Comparison of ENCODE assay signal across 8 cellular contexts in the genomic region with DNA sequence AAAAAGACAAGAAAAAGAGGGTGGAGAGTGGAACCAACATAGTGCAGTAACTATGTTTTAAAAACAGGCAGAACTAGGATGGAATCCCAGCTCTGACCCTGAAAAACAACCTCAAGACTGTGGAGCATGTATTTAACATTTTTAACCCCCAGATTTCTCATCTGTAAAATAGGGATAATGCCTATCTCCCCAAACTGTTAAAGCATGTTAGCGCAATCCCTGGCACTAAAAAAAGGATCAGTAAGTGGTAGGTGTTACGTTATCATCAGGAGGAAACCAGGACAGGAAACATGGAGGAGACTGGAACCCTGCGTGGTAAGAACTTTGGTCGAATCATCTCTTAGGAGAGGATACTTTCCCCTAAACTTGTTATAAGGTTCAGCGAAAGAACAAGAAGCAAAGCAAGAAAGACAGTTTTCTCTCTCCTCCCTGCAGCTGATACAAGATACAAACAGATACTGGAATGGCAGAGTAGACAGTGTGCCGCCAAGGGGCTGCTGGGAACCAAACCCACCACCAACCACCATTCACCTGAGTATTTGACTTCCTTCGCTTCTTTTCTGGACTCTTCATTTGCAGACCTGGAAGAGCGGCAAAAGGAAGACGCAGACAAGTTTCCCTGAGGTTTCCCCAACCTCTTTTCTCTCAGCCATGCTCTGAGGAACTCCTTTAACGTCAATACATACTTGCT. TPM values are rescaled to one million over a fixed set of nuclear protein-coding genes. Genes with fewer than 3 reads are reported as not detected.
DNase-seq lines count a peak whose midpoint lies in the region; ATAC-seq, FAIRE-seq and TF ChIP-seq lines count a peak whose summit lies in the region.

No MANE protein-coding gene starts in this region.

- H3K4me1 ChIP-seq in right cardiac atrium (ENCODE audit: control insufficient read depth, insufficient read depth, low read length), result peaks cover 2% of the 10 kb centered on the region
- H3K4me1 ChIP-seq in spleen, result peaks cover 29 to 93% (median 60%) of the 10 kb centered on the region in 6 donors

- TF ChIP-seq POLR2A in spleen (IDR thresholded peaks at IDR 0.05) (no peak), H54 (IDR thresholded peaks at IDR 0.05; ENCODE audit: low read depth, low read length) (no peak)

- H3K4me1 Mint-ChIP-seq in activated B cell treated with CpG ODN at 0.5 μM for 24 hours, result peaks cover 55% of the 10 kb centered on the region

- ATAC-seq in activated B cell treated with CpG ODN at 0.5 μM for 24 hours (ENCODE audit: low read depth) (no peak), right cardiac atrium (no peak), HG02852 (IDR thresholded peaks at IDR 0.05; ENCODE audit: unreplicated experiment) (no peak)

- H3K9me3 ChIP-seq in right cardiac atrium (ENCODE audit: control insufficient read depth, low read length) (no peaks in the 10 kb centered on the region), spleen (no peaks in the 10 kb centered on the region)

- TF ChIP-seq CTCF in HFF-Myc (IDR thresholded peaks at IDR 0.05; ENCODE audit: low read depth, low read length, missing control alignments) (no peak), activated B cell treated with CpG ODN at 0.5 μM for 24 hours (IDR thresholded peaks at IDR 0.05) (no peak), spleen (IDR thresholded peaks at IDR 0.05 in 8 of 11, conservative IDR thresholded peaks at IDR 0.05 in 3 of 11) (no peak)

- no peaks in the 10 kb centered on the region for H3K9me3 Mint-ChIP-seq in activated B cell treated with CpG ODN at 0.5 μM for 24 hours

- H3K27ac ChIP-seq in right cardiac atrium (ENCODE audit: low read length), result no peak overlapping the region
- H3K27ac ChIP-seq in spleen, result peak overlapping the region; percentile 85 to 99 (median 98)

- CTCF ChIA-PET in activated B cell treated with CpG ODN at 0.5 μM for 24 hours (lab: Charles Lee), result interaction anchor here (0.9 to 3.2 kb wide), 12 partner anchors 8 to 124 kb away, joined by 3 to 26 read pairs (median 4); a partner anchor contains a TSS

- peak overlapping the region; percentile 86 for H3K27ac Mint-ChIP-seq in activated B cell treated with CpG ODN at 0.5 μM for 24 hours

- H3K36me3 ChIP-seq in spleen, result peaks cover 0 to 53% (median 45%) of the 10 kb centered on the region in 6 donors

- no peaks in the 10 kb centered on the region for H3K27me3 Mint-ChIP-seq in activated B cell treated with CpG ODN at 0.5 μM for 24 hours

- peaks cover 50% of the 10 kb centered on the region for H3K36me3 Mint-ChIP-seq in activated B cell treated with CpG ODN at 0.5 μM for 24 hours (ENCODE audit: low read depth)

- FAIRE-seq in H54 (lab: Jason Lieb, UNC), result no peak

- POLR2A ChIA-PET in activated B cell treated with CpG ODN at 0.5 μM for 24 hours (lab: Charles Lee), result interaction anchor here (0.6 to 3.0 kb wide), 13 partner anchors 8 to 124 kb away, joined by 3 to 53 read pairs (median 10); a partner anchor contains a TSS

- peak overlapping the region; percentile 64 for H3K4me3 ChIP-seq in HFF-Myc (replicated peaks; ENCODE audit: low read depth, low read length)
- H3K4me3 ChIP-seq in right cardiac atrium (ENCODE audit: low read length), result peak overlapping the region; percentile 68
- H3K4me3 ChIP-seq in spleen, result peak overlapping the region; percentile 80 to 97 (median 88)

- intact Hi-C loops in activated B cell treated with CpG ODN at 0.5 μM for 24 hours (cut with micrococcal nuclease) (loop anchor here (1.0 to 2.0 kb wide), 5 partner anchors 14 to 101 kb away; a partner anchor contains a TSS), right cardiac atrium (cut with DNase I) (loop anchor here in 2 of 4 donors (5.0 to 10.0 kb wide), 2 partner anchors 54 to 57 kb away; no protein-coding TSS in a partner anchor), spleen (cut with DNase I; ENCODE audit: low total_unique reads) (loop anchor here (5.0 kb wide), 1 partner anchor 42 kb away; a partner anchor contains a TSS)

- no peak for DNase-seq in HFF-Myc (ENCODE audit: extremely low read depth, low read depth)
- DNase-seq in activated B cell treated with CpG ODN at 0.5 μM for 24 hours, result no peak
- DNase-seq in right cardiac atrium, result no peak
- peak; percentile 51 for DNase-seq in spleen
- DNase-seq in SKM-1 (lab: John Stamatoyannopoulos, UW; ENCODE audit: unreplicated experiment), result no peak
- no peak for DNase-seq in NCI-H2029 treated with DMSO at 0.1 percent for 48 hours (lab: John Stamatoyannopoulos, UW)
- no peak for DNase-seq in H54 (ENCODE audit: insufficient read length, low spot score)

- H3K27me3 ChIP-seq in right cardiac atrium (ENCODE audit: control insufficient read depth, insufficient read depth) (no peaks in the 10 kb centered on the region), spleen (replicated peaks in 1 of 7) (no peaks in the 10 kb centered on the region)

- peak overlapping the region; percentile 87 for H3K4me3 Mint-ChIP-seq in activated B cell treated with CpG ODN at 0.5 μM for 24 hours

- WGBS in right cardiac atrium, result 30% methylated on average over 10 of the region's 10 CpGs
- WGBS in spleen, 5 donors, result 8 to 27% (median 14%) methylated on average over 10 of the region's 10 CpGs

RNA-seq across cellular contexts. Expression of a gene that starts 1.0 kb away (rescaled TPM):
- total RNA-seq in activated B cell treated with CpG ODN at 0.5 μM for 24 hours (33.1 and 38.1 TPM in 2 replicates), right cardiac atrium (10 to 100 TPM; 14.6 to 22.0 (median 18.6) TPM), spleen (10 to 100 TPM; 28.4 to 36.6 (median 35.5) TPM)
- polyA plus RNA-seq in right cardiac atrium (14.3 TPM), spleen (10 to 100 TPM; 19.8 to 35.7 (median 19.9) TPM)

RNA-seq across cellular contexts. Expression of a gene that starts 4.7 kb away (rescaled TPM):
- total RNA-seq in activated B cell treated with CpG ODN at 0.5 μM for 24 hours, result 42.4 and 43.2 TPM in 2 replicates
- total RNA-seq in right cardiac atrium, result 100 to 1,000 TPM in 1 of 4 donors, 10 to 100 TPM in 3; 84.8 to 104 (median 90.1) TPM
- polyA plus RNA-seq in right cardiac atrium, result 82.9 TPM
- 100 to 1,000 TPM in 3 of 7 donors, 10 to 100 TPM in 4; 70.2 to 125 (median 95.0) TPM for total RNA-seq in spleen
- 10 to 100 TPM; 55.5 to 75.7 (median 62.2) TPM for polyA plus RNA-seq in spleen

RNA-seq across cellular contexts. Expression of a gene that starts 10.0 kb away (rescaled TPM):
- 59.3 and 60.9 TPM in 2 replicates for total RNA-seq in activated B cell treated with CpG ODN at 0.5 μM for 24 hours
- total RNA-seq in right cardiac atrium, result 10 to 100 TPM; 63.2 to 81.7 (median 71.4) TPM
- polyA plus RNA-seq in right cardiac atrium, result 37.9 TPM
- 100 to 1,000 TPM in 4 of 7 donors, 10 to 100 TPM in 3; 63.4 to 133 (median 108) TPM for total RNA-seq in spleen
- polyA plus RNA-seq in spleen, result 10 to 100 TPM; 36.8 to 49.8 (median 48.6) TPM

RNA-seq across cellular contexts. Expression of a gene that starts 13.9 kb away (rescaled TPM):
- 25.3 and 26.6 TPM in 2 replicates for total RNA-seq in activated B cell treated with CpG ODN at 0.5 μM for 24 hours
- total RNA-seq in right cardiac atrium, result 10 to 100 TPM; 19.9 to 28.1 (median 23.4) TPM
- 28.9 TPM for polyA plus RNA-seq in right cardiac atrium
- 10 to 100 TPM; 15.7 to 42.5 (median 27.2) TPM for total RNA-seq in spleen
- 10 to 100 TPM; 17.0 to 51.5 (median 43.2) TPM for polyA plus RNA-seq in spleen

RNA-seq across cellular contexts. Expression of a gene that starts 22.6 kb away (rescaled TPM):
- total RNA-seq in activated B cell treated with CpG ODN at 0.5 μM for 24 hours (64.1 and 69.0 TPM in 2 replicates), right cardiac atrium (10 to 100 TPM; 22.8 to 32.7 (median 25.2) TPM), spleen (10 to 100 TPM; 27.1 to 35.8 (median 30.3) TPM)
- polyA plus RNA-seq in right cardiac atrium (25.3 TPM), spleen (10 to 100 TPM; 31.9 to 43.4 (median 40.1) TPM)
